ENCODE assay signal across 9 cellular contexts in genomic region chr19:5679289-5680082, GRCh38. TPM values are rescaled to one million over a fixed set of nuclear protein-coding genes. Genes with fewer than 3 reads are reported as not detected.
DNase-seq lines count a peak whose midpoint lies in the region; ATAC-seq and TF ChIP-seq lines count a peak whose summit lies in the region.
"Had no signal": no experiment of that assay in that cellular context is flagged by ENCODE, and none has a peak within 500 bp of the region (broad histone marks: within the 10 kb centered on the region; RNA-seq: fewer than 3 reads in every experiment).

No MANE protein-coding gene starts in this region.

- no peak for TF ChIP-seq POLR2A in GM18505 (IDR thresholded peaks at IDR 0.05; ENCODE audit: borderline replicate concordance, extremely low read depth, insufficient read depth, insufficient read length)

- H3K4me3 ChIP-seq in BE2C (ENCODE audit: low read depth, low read length) (peak overlapping the region; percentile 88), MG63 (peak overlapping the region; percentile 84), coronary artery (peak overlapping the region; percentile 93)
- peak overlapping the region; percentile 100 for H3K4me3 ChIP-seq in naive thymus-derived CD4-positive, alpha-beta T cell (ENCODE audit: low read length)

- intact Hi-C loops in naive thymus-derived CD4-positive, alpha-beta T cell (cut with micrococcal nuclease) = loop anchor here (1.0 to 10.0 kb wide), 16 partner anchors 11 to 1855 kb away; partner anchors contain the start of genes CATSPERD (in 2 of the 2), LONP1 (in 2 of the 2), RPL36 (in 2 of the 2) and SAFB2 (in 2 of the 2)

- peak overlapping the region; percentile 85 to 97 (median 94) for H3K4me3 Mint-ChIP-seq in naive thymus-derived CD4-positive, alpha-beta T cell

- no peak for ATAC-seq in naive thymus-derived CD4-positive, alpha-beta T cell
- ATAC-seq in GM18505 (IDR thresholded peaks at IDR 0.05; ENCODE audit: unreplicated experiment) = no peak
- no peak for ATAC-seq in GM19455 (IDR thresholded peaks at IDR 0.05; ENCODE audit: unreplicated experiment)

- peak overlapping the region; percentile 89 to 94 for H3K27ac ChIP-seq in coronary artery
- peak overlapping the region; percentile 98 for H3K27ac ChIP-seq in naive thymus-derived CD4-positive, alpha-beta T cell (ENCODE audit: low read depth, low read length)

- H3K9me3 ChIP-seq in BE2C = no peaks in the 10 kb centered on the region
- no peaks in the 10 kb centered on the region for H3K9me3 ChIP-seq in MG63
- H3K9me3 ChIP-seq in naive thymus-derived CD4-positive, alpha-beta T cell (ENCODE audit: control insufficient read depth in 2 of 3, low read length in 3 of 3) = no peaks in the 10 kb centered on the region

- H3K27me3 Mint-ChIP-seq in naive thymus-derived CD4-positive, alpha-beta T cell = peaks cover 0 to 18% (median 0%) of the 10 kb centered on the region in 5 donors

- no peaks in the 10 kb centered on the region for H3K4me1 ChIP-seq in BE2C
- H3K4me1 ChIP-seq in naive thymus-derived CD4-positive, alpha-beta T cell (ENCODE audit: control insufficient read depth in 2 of 2, insufficient read depth in 2 of 2, low read length in 2 of 2) = peaks cover 8 to 18% of the 10 kb centered on the region in 2 donors

- TF ChIP-seq CTCF in BE2C (IDR thresholded peaks at IDR 0.05; ENCODE audit: low read depth, low read length) (no peak), coronary artery (IDR thresholded peaks at IDR 0.05) (no peak)

- H3K36me3 Mint-ChIP-seq in naive thymus-derived CD4-positive, alpha-beta T cell = peaks cover 0 to 6% (median 0%) of the 10 kb centered on the region in 5 donors

- H3K36me3 ChIP-seq in BE2C (no peaks in the 10 kb centered on the region), MG63 (no peaks in the 10 kb centered on the region)
- H3K36me3 ChIP-seq in naive thymus-derived CD4-positive, alpha-beta T cell (ENCODE audit: control insufficient read depth in 2 of 3, insufficient read depth in 3 of 3, low read length in 3 of 3) = peaks cover 0 to 13% (median 0%) of the 10 kb centered on the region in 3 experiments

- CTCF ChIA-PET in naive thymus-derived CD4-positive, alpha-beta T cell (lab: Charles Lee) = no interaction called here

- H3K4me1 Mint-ChIP-seq in naive thymus-derived CD4-positive, alpha-beta T cell = peaks cover 20 to 32% (median 25%) of the 10 kb centered on the region in 7 donors

- POLR2A ChIA-PET in naive thymus-derived CD4-positive, alpha-beta T cell (lab: Charles Lee) = interaction anchor here (0.5 to 1.7 kb wide), 4 partner anchors 10 to 115 kb away, joined by 3 to 6 read pairs (median 4); partner anchors contain the start of genes RPL36, SAFB and SAFB2

- H3K27me3 ChIP-seq in BE2C (no peaks in the 10 kb centered on the region), MG63 (no peaks in the 10 kb centered on the region)
- H3K27me3 ChIP-seq in naive thymus-derived CD4-positive, alpha-beta T cell (ENCODE audit: control insufficient read depth in 2 of 2, insufficient read depth in 2 of 2, low read length in 2 of 2) = no peaks in the 10 kb centered on the region

- DNase-seq in BE2C (no peak), MG63 (no peak), coronary artery (ENCODE audit: low spot score) (no peak), NCI-H1436 (lab: John Stamatoyannopoulos, UW) (no peak)
- DNase-seq in naive thymus-derived CD4-positive, alpha-beta T cell = no peak
- DNase-seq in stimulated activated CD4-positive, alpha-beta T cell treated with anti-CD3 and anti-CD28 coated beads, Interleukin-2, amount 100 ng/mL, for 48 hours = no peak

- H3K9me3 Mint-ChIP-seq in naive thymus-derived CD4-positive, alpha-beta T cell = peaks cover 0 to 4% (median 0%) of the 10 kb centered on the region in 11 donors

- peak overlapping the region; percentile 94 to 100 (median 97) for H3K27ac Mint-ChIP-seq in naive thymus-derived CD4-positive, alpha-beta T cell

RNA-seq across cellular contexts. Expression of gene MICOS13, which starts 0.8 kb away (rescaled TPM):
- polyA plus RNA-seq in BE2C (2012; ENCODE audit: insufficient read depth, insufficient read length, low read depth) = 300 TPM
- 21.8 and 75.4 TPM in 2 replicates for total RNA-seq in MG63 (2014; rRNA removed; shearing (Covaris generic); ENCODE audit: low replicate concordance)
- total RNA-seq in naive thymus-derived CD4-positive, alpha-beta T cell = 10 to 100 TPM; 26.1 to 49.3 (median 38.4) TPM
- polyA plus RNA-seq in naive thymus-derived CD4-positive, alpha-beta T cell = 100 to 1,000 TPM in 1 of 2 donors, 10 to 100 TPM in 1; 76.8 to 109 TPM

RNA-seq across cellular contexts. Expression of gene HSD11B1L, which starts 1.3 kb away (rescaled TPM):
- 12.8 TPM for polyA plus RNA-seq in BE2C (2012; ENCODE audit: insufficient read depth, insufficient read length, low read depth)
- total RNA-seq in MG63 (2014; rRNA removed; shearing (Covaris generic); ENCODE audit: low replicate concordance) = 3.6 and 5.8 TPM in 2 replicates
- 1 to 10 TPM; 2.8 to 5.2 (median 3.6) TPM for total RNA-seq in naive thymus-derived CD4-positive, alpha-beta T cell
- 1 to 10 TPM; 8.4 to 9.6 TPM for polyA plus RNA-seq in naive thymus-derived CD4-positive, alpha-beta T cell

RNA-seq across cellular contexts. Expression of gene RPL36, which starts 10.6 kb away (rescaled TPM):
- 4,760 TPM for polyA plus RNA-seq in BE2C (2012; ENCODE audit: insufficient read depth, insufficient read length, low read depth)
- total RNA-seq in MG63 (2014; rRNA removed; shearing (Covaris generic); ENCODE audit: low replicate concordance) = 562 and 599 TPM in 2 replicates
- total RNA-seq in naive thymus-derived CD4-positive, alpha-beta T cell = 1,000 to 10,000 TPM in 3 of 5 experiments, 100 to 1,000 TPM in 2; 865 to 1,786 (median 1,037) TPM
- 1,000 to 10,000 TPM; 2,342 to 2,564 TPM for polyA plus RNA-seq in naive thymus-derived CD4-positive, alpha-beta T cell

RNA-seq across cellular contexts. Expression of gene LONP1, which starts 40.5 kb away (rescaled TPM):
- 761 TPM for polyA plus RNA-seq in BE2C (2012; ENCODE audit: insufficient read depth, insufficient read length, low read depth)
- 45.3 and 79.2 TPM in 2 replicates for total RNA-seq in MG63 (2014; rRNA removed; shearing (Covaris generic); ENCODE audit: low replicate concordance)
- 100 to 1,000 TPM in 1 of 5 experiments, 10 to 100 TPM in 4; 62.8 to 102 (median 74.8) TPM for total RNA-seq in naive thymus-derived CD4-positive, alpha-beta T cell
- polyA plus RNA-seq in naive thymus-derived CD4-positive, alpha-beta T cell = 10 to 100 TPM; 20.0 to 60.0 TPM

RNA-seq across cellular contexts. Expression of gene CATSPERD, which starts 41.0 kb away (rescaled TPM):
- not detected for polyA plus RNA-seq in BE2C (2012; ENCODE audit: insufficient read depth, insufficient read length, low read depth)
- not detected in 2 replicates for total RNA-seq in MG63 (2014; rRNA removed; shearing (Covaris generic); ENCODE audit: low replicate concordance)
- total RNA-seq in naive thymus-derived CD4-positive, alpha-beta T cell = under 1 TPM in 1 of 5 experiments, not detected in 4; 0.07 TPM
- not detected for polyA plus RNA-seq in naive thymus-derived CD4-positive, alpha-beta T cell
- total RNA-seq: dermis microvascular lymphatic vessel endothelial cell had no signal
